Comparison of ENCODE assay signal across 28 cellular contexts in genomic region chr2:133215477-133215876, GRCh38.
"Had no signal": no experiment of that assay in that cellular context is flagged by ENCODE, and none has a peak within 500 bp of the region (broad histone marks: within the 10 kb centered on the region; RNA-seq: fewer than 3 reads in every experiment).

No MANE protein-coding gene starts in this region.

- FAIRE-seq: endometrium, endothelial cell of umbilical vein, frontal cortex had no signal

- ATAC-seq: effector memory CD8-positive, alpha-beta T cell; esophagus mucosa; foreskin keratinocyte; gastrocnemius medialis; gastroesophageal sphincter; heart left ventricle; heart right ventricle had no signal

- H3K79me2 ChIP-seq: hepatocyte had no signal

- H3K4me3 ChIP-seq: colonic mucosa, coronary artery, dorsolateral prefrontal cortex, esophagus muscularis mucosa, esophagus squamous epithelium, gastrocnemius medialis, gastroesophageal sphincter, heart left ventricle, heart right ventricle, hepatocyte had no signal

- DNase-seq: colonic mucosa; cortex of kidney; dermis blood vessel endothelial cell; dorsolateral prefrontal cortex; effector CD4-positive, alpha-beta T cell; effector CD8-positive, alpha-beta T cell; effector memory CD4-positive, alpha-beta T cell; effector memory CD8-positive, alpha-beta T cell; endodermal cell; erythroblast; esophagus squamous epithelium; foreskin fibroblast; foreskin keratinocyte; foreskin melanocyte; gastrocnemius medialis; glutamatergic neuron; head of caudate nucleus; heart left ventricle; heart right ventricle had no signal

- H3K36me3 ChIP-seq: colonic mucosa, esophagus muscularis mucosa, esophagus squamous epithelium, gastrocnemius medialis, gastroesophageal sphincter, heart left ventricle, heart right ventricle had no signal

- H2AFZ ChIP-seq: hepatocyte had no signal

- H3K27me3 ChIP-seq: colonic mucosa, dorsolateral prefrontal cortex, esophagus muscularis mucosa, esophagus squamous epithelium, foreskin keratinocyte, gastrocnemius medialis, gastroesophageal sphincter, heart left ventricle, heart right ventricle, hepatocyte had no signal

- H3K4me1 ChIP-seq: colonic mucosa, esophagus muscularis mucosa, esophagus squamous epithelium, foreskin keratinocyte, gastrocnemius medialis, gastroesophageal sphincter, heart left ventricle, heart right ventricle had no signal

- H3K4me2 ChIP-seq: hepatocyte had no signal

- H3K27ac ChIP-seq: colonic mucosa, coronary artery, dorsolateral prefrontal cortex, epithelial cell of prostate, esophagus muscularis mucosa, esophagus squamous epithelium, foreskin keratinocyte, gastrocnemius medialis, gastroesophageal sphincter, heart left ventricle, heart right ventricle, hepatocyte had no signal

- H3K9me3 ChIP-seq: colonic mucosa, esophagus muscularis mucosa, esophagus squamous epithelium, gastrocnemius medialis, gastroesophageal sphincter had no signal
